8 cellular contexts compared by ENCODE assay signal in the genomic region with DNA sequence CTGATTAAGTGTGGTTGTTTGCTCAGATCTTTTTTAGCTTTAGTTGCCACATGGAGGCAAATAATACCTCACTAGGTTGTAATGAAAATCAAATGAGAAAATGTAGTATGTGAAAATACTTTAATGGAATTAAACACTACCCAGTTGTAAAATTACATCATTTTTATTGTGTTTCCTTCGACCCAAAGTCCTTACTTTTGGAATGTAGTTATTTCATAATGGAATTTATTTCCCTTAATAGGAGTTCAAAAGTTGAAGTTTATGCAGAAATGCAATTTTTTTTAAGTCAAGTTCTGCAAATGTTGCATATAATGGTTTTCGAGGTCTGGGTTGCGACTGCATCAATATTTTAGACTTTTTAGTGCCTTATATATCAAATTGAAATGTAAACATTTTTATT. TPM values are rescaled to one million over a fixed set of nuclear protein-coding genes. Genes with fewer than 3 reads are reported as not detected.
DNase-seq lines count a peak whose midpoint lies in the region; ATAC-seq, FAIRE-seq and TF ChIP-seq lines count a peak whose summit lies in the region.

No MANE protein-coding gene starts in this region.

- TF ChIP-seq EP300 in H1 (IDR thresholded peaks at IDR 0.05; ENCODE audit: borderline replicate concordance in 1 of 2, low read depth in 2 of 2, low read length in 2 of 2): no peak

- H4K91ac ChIP-seq in H1 (replicated peaks; ENCODE audit: insufficient read length, low read length): no peak overlapping the region

- H3K9ac ChIP-seq in OCI-LY3 (ENCODE audit: low read length) (peak overlapping the region; percentile 96), H1 (replicated peaks in 1 of 4; ENCODE audit: extremely low read depth in 1 of 4, low read depth in 3 of 4, low read length in 3 of 4) (no peak overlapping the region)

- H2BK20ac ChIP-seq in H1 (ENCODE audit: low read length): no peak overlapping the region

- no peak overlapping the region for H2BK5ac ChIP-seq in H1 (ENCODE audit: low read depth, low read length)

- CTCF ChIA-PET in CD8-positive, alpha-beta memory T cell (lab: Charles Lee): interaction anchor here (0.8 kb wide), 1 partner anchor 539 kb away, joined by 3 read pairs; no protein-coding TSS in a partner anchor
- CTCF ChIA-PET in H1 (lab: Charles Lee; ENCODE audit: partially characterized antibody): no interaction called here

- H3K36me3 Mint-ChIP-seq in CD8-positive, alpha-beta memory T cell: peaks cover 0 to 15% (median 3%) of the 10 kb centered on the region in 3 donors

- TF ChIP-seq POLR2A in H1 (IDR thresholded peaks at IDR 0.05; ENCODE audit: control extremely low read depth in 1 of 2, low read depth in 2 of 2, low read length in 2 of 2): no peak

- H3K23ac ChIP-seq in H1 (ENCODE audit: insufficient read length): no peak overlapping the region

- H2AK5ac ChIP-seq in H1 (ENCODE audit: low read depth, low read length): no peak overlapping the region

- H2AFZ ChIP-seq in OCI-LY3 (ENCODE audit: low read depth, low read length): no peak overlapping the region
- H2AFZ ChIP-seq in H1 (ENCODE audit: low read length): no peak overlapping the region
- H2AFZ ChIP-seq in osteoblast (ENCODE audit: low read length): no peak overlapping the region

- H4K8ac ChIP-seq in H1 (ENCODE audit: extremely low read depth, insufficient read depth, low read length): no peak overlapping the region

- H3K4ac ChIP-seq in H1 (replicated peaks; ENCODE audit: insufficient read length, low read depth, low read length): no peak overlapping the region

- H3K79me2 ChIP-seq in OCI-LY3 (ENCODE audit: low read length) (peaks cover 68% of the 10 kb centered on the region), H1 (ENCODE audit: control insufficient read depth in 1 of 2, insufficient read depth in 2 of 2, low read length in 2 of 2) (peaks cover 13 to 62% of the 10 kb centered on the region in 2 experiments), osteoblast (ENCODE audit: insufficient read depth, low read length) (peaks cover 95% of the 10 kb centered on the region)

- peak overlapping the region; percentile 92 for H3K4me3 ChIP-seq in CD8-positive, alpha-beta memory T cell (ENCODE audit: low read length)
- H3K4me3 ChIP-seq in OCI-LY3 (ENCODE audit: low read length) (peak overlapping the region; percentile 100), H1 (ENCODE audit: extremely low read depth in 1 of 4, insufficient read depth in 2 of 4, low read depth in 3 of 4, low read length in 4 of 4) (peak overlapping the region in 2 of 4 experiments; percentile 93 to 99; a peak in 3 of 8 replicates), osteoblast (ENCODE audit: insufficient read depth, low read length) (peak overlapping the region; percentile 88)

- TF ChIP-seq RAD21 in H1 (IDR thresholded peaks at IDR 0.05 in 1 of 2, conservative IDR thresholded peaks at IDR 0.05 in 1 of 2; ENCODE audit: low read depth in 2 of 2, low read length in 2 of 2): no peak

- H3K27ac Mint-ChIP-seq in CD8-positive, alpha-beta memory T cell: peak overlapping the region in 6 of 8 donors; percentile 93 to 98 (median 98)

- H3K14ac ChIP-seq in H1 (ENCODE audit: insufficient read length): no peak overlapping the region

- no peaks in the 10 kb centered on the region for H3K27me3 ChIP-seq in CD8-positive, alpha-beta memory T cell (ENCODE audit: insufficient read depth, low read length, poor library complexity, severe bottlenecking)
- no peaks in the 10 kb centered on the region for H3K27me3 ChIP-seq in OCI-LY3 (ENCODE audit: low read depth, low read length)
- no peaks in the 10 kb centered on the region for H3K27me3 ChIP-seq in H1 (replicated peaks in 1 of 4; ENCODE audit: control insufficient read depth in 3 of 4, extremely low read depth in 1 of 4, insufficient read depth in 3 of 4, low read length in 3 of 4)
- H3K27me3 ChIP-seq in osteoblast (ENCODE audit: insufficient read depth, low read length): no peaks in the 10 kb centered on the region

- ATAC-seq in GM19324 (IDR thresholded peaks at IDR 0.05; ENCODE audit: low FRiP score, unreplicated experiment): no peak
- ATAC-seq in HG02610 (IDR thresholded peaks at IDR 0.05; ENCODE audit: unreplicated experiment): no peak
- no peak for ATAC-seq in GM21515 (IDR thresholded peaks at IDR 0.05; ENCODE audit: unreplicated experiment)
- ATAC-seq in GM21526 (IDR thresholded peaks at IDR 0.05; ENCODE audit: low FRiP score, unreplicated experiment): no peak

- peaks cover 39% of the 10 kb centered on the region for H3K4me1 ChIP-seq in CD8-positive, alpha-beta memory T cell (ENCODE audit: insufficient read depth, low read length)
- H3K4me1 ChIP-seq in OCI-LY3 (ENCODE audit: low read length): peaks cover 48% of the 10 kb centered on the region
- peaks cover 0 to 5% (median 4%) of the 10 kb centered on the region in 4 experiments; a peak in 3 of 7 replicates for H3K4me1 ChIP-seq in H1 (replicated peaks in 1 of 4; ENCODE audit: control insufficient read depth in 3 of 4, insufficient read depth in 4 of 4, low read length in 3 of 4)
- peaks cover 59% of the 10 kb centered on the region for H3K4me1 ChIP-seq in osteoblast (ENCODE audit: insufficient read depth, low read length)

- H3K56ac ChIP-seq in H1 (replicated peaks; ENCODE audit: insufficient read length, low read depth, low read length): no peak overlapping the region

- no peaks in the 10 kb centered on the region for H3K9me3 Mint-ChIP-seq in CD8-positive, alpha-beta memory T cell

- H3K36me3 ChIP-seq in CD8-positive, alpha-beta memory T cell (ENCODE audit: insufficient read depth, low read length): no peaks in the 10 kb centered on the region
- peaks cover 21% of the 10 kb centered on the region for H3K36me3 ChIP-seq in OCI-LY3 (replicated peaks; ENCODE audit: low read depth, low read length)
- H3K36me3 ChIP-seq in H1 (ENCODE audit: control insufficient read depth in 2 of 4, insufficient read depth in 4 of 4, low read length in 3 of 4): peaks cover 0 to 12% (median 2%) of the 10 kb centered on the region in 4 experiments; a peak in 1 of 8 replicates
- peaks cover 10% of the 10 kb centered on the region for H3K36me3 ChIP-seq in osteoblast (ENCODE audit: insufficient read depth, low read length)

- peaks cover 0 to 3% of the 10 kb centered on the region in 2 donors for H3K27me3 Mint-ChIP-seq in CD8-positive, alpha-beta memory T cell

- H3K23me2 ChIP-seq in H1 (ENCODE audit: low read depth, low read length): peaks cover 3% of the 10 kb centered on the region

- no peak overlapping the region for H2BK12ac ChIP-seq in H1 (ENCODE audit: low read depth, low read length)

- DNase-seq in CD8-positive, alpha-beta memory T cell: no peak
- no peak for DNase-seq in H1 (ENCODE audit: low read depth in 1 of 2, low spot score in 2 of 2)
- DNase-seq in osteoblast (ENCODE audit: insufficient read length, low spot score, missing footprints): no peak

- no peak for FAIRE-seq in H1 (lab: Jason Lieb, UNC)

- H3K4me2 ChIP-seq in OCI-LY3 (ENCODE audit: low read length) (peak overlapping the region; percentile 88), H1 (ENCODE audit: insufficient read depth in 1 of 2, low read depth in 2 of 2, low read length in 2 of 2) (peak overlapping the region; percentile 57 to 71; a peak in 2 of 4 replicates), osteoblast (ENCODE audit: insufficient read depth, low read length) (peak overlapping the region; percentile 84)

- H2BK120ac ChIP-seq in H1 (replicated peaks; ENCODE audit: low read depth, low read length): no peak overlapping the region

- no peak overlapping the region for H2BK15ac ChIP-seq in H1 (ENCODE audit: low read length)

- peak overlapping the region; percentile 97 to 99 (median 99) for H3K4me3 Mint-ChIP-seq in CD8-positive, alpha-beta memory T cell

- H3K4me1 Mint-ChIP-seq in CD8-positive, alpha-beta memory T cell: peaks cover 42 to 64% (median 51%) of the 10 kb centered on the region in 3 donors

- no peaks in the 10 kb centered on the region for H3K79me1 ChIP-seq in H1 (ENCODE audit: low read depth, low read length)

- no peak overlapping the region for H3K18ac ChIP-seq in H1 (ENCODE audit: extremely low read depth, low read length)

- H4K20me1 ChIP-seq in OCI-LY3 (ENCODE audit: insufficient read depth, low read length) (peaks cover 29% of the 10 kb centered on the region), H1 (replicated peaks in 1 of 2; ENCODE audit: control insufficient read depth in 1 of 2, insufficient read depth in 2 of 2, low read length in 2 of 2) (peaks cover 7% of the 10 kb centered on the region in 2 experiments), osteoblast (ENCODE audit: insufficient read depth, low read length) (peaks cover 38% of the 10 kb centered on the region)

- no peaks in the 10 kb centered on the region for H3K9me3 ChIP-seq in CD8-positive, alpha-beta memory T cell (ENCODE audit: low read length)
- H3K9me3 ChIP-seq in OCI-LY3 (ENCODE audit: insufficient read depth, low read length) (no peaks in the 10 kb centered on the region), H1 (ENCODE audit: insufficient read depth in 2 of 2, low read depth in 1 of 2, low read length in 1 of 2) (no peaks in the 10 kb centered on the region), osteoblast (ENCODE audit: low read depth, low read length) (no peaks in the 10 kb centered on the region)

- WGBS in H1 (ENCODE audit: extremely low coverage in 1 of 2, insufficient coverage in 1 of 2, insufficient read length in 1 of 2, insufficient replicate concordance in 2 of 2, low coverage in 1 of 2, low lambda C conversion rate in 2 of 2, missing lambda C conversion rate in 1 of 2), 2 experiments: 15% methylated on average over 3 of the region's 3 CpGs; no CpG with 5 or more reads in 1 of the 2 experiments

- no peak for TF ChIP-seq CTCF in OCI-LY3 (IDR thresholded peaks at IDR 0.05; ENCODE audit: low read depth, low read length)
- no peak for TF ChIP-seq CTCF in H1 (IDR thresholded peaks at IDR 0.05; ENCODE audit: control extremely low read depth in 1 of 3, insufficient read depth in 1 of 3, low read depth in 1 of 3, low read length in 3 of 3)
- no peak for TF ChIP-seq CTCF in osteoblast (IDR thresholded peaks at IDR 0.05; ENCODE audit: extremely low read depth, low read depth, low read length)

- no peak overlapping the region for H4K5ac ChIP-seq in H1 (ENCODE audit: insufficient read length, low read depth, low read length)

- no peak overlapping the region for H3K27ac ChIP-seq in CD8-positive, alpha-beta memory T cell (ENCODE audit: low read depth, low read length)
- H3K27ac ChIP-seq in OCI-LY3 (ENCODE audit: low read length) (no peak overlapping the region), H1 (ENCODE audit: low read depth, low read length) (no peak overlapping the region), osteoblast (ENCODE audit: low read depth, low read length) (peak overlapping the region; percentile 85)

- POLR2A ChIA-PET in CD8-positive, alpha-beta memory T cell (lab: Charles Lee): interaction anchor here (1.8 kb wide), 1 partner anchor 30 kb away, joined by 5 read pairs; the partner anchor contains the start of gene TNPO1
- POLR2A ChIA-PET in H1 (lab: Charles Lee; ENCODE audit: partially characterized antibody): interaction anchor here (1.1 to 1.2 kb wide), 3 partner anchors 8 to 16 kb away, joined by 3 to 6 read pairs (median 3); no protein-coding TSS in a partner anchor

RNA-seq across cellular contexts. Expression of gene TNPO1, which starts 31.0 kb away (rescaled TPM):
- 100 to 1,000 TPM; 134 to 137 TPM for total RNA-seq in CD8-positive, alpha-beta memory T cell
- polyA plus RNA-seq in CD8-positive, alpha-beta memory T cell: 49.7 TPM
- 183 and 211 TPM in 2 replicates for total RNA-seq in H1 (2021; fragmentation: NEBNext Ultra II Directional; extraction: Animal tissue kit (Norgen Biotek cat#: 25700))
- 34.6 and 38.5 TPM in 2 replicates for polyA plus RNA-seq in H1 (2011; rRNA removed)
- 58.6 TPM for polyA plus RNA-seq in H1 (2011; cell fraction: cytosol; rRNA removed)
- polyA plus RNA-seq in H1 (2011; cell fraction: nucleus; rRNA removed): 35.7 TPM
- polyA plus RNA-seq in H1 (2012, experiment 1 of 2): 72.4 to 119 TPM (median 88.5 TPM) in 4 replicates
- 3.8 TPM for polyA plus RNA-seq in H1 (2012, experiment 2 of 2)
- polyA plus RNA-seq in H1 (2013, experiment 1 of 2): 73.6 TPM
- 71.1 TPM for polyA plus RNA-seq in H1 (2013, experiment 2 of 2)
- 230 and 396 TPM in 2 replicates for polyA minus RNA-seq in H1 (2011; rRNA and poly(A)+ RNA removed)
- polyA minus RNA-seq in H1 (2011; cell fraction: cytosol; rRNA and poly(A)+ RNA removed): 142 TPM
- polyA minus RNA-seq in H1 (2011; cell fraction: nucleus; rRNA and poly(A)+ RNA removed): 197 TPM
- 243 and 256 TPM in 2 replicates for total RNA-seq in osteoblast
